ENCODE assay signal across 8 cellular contexts in the genomic region with DNA sequence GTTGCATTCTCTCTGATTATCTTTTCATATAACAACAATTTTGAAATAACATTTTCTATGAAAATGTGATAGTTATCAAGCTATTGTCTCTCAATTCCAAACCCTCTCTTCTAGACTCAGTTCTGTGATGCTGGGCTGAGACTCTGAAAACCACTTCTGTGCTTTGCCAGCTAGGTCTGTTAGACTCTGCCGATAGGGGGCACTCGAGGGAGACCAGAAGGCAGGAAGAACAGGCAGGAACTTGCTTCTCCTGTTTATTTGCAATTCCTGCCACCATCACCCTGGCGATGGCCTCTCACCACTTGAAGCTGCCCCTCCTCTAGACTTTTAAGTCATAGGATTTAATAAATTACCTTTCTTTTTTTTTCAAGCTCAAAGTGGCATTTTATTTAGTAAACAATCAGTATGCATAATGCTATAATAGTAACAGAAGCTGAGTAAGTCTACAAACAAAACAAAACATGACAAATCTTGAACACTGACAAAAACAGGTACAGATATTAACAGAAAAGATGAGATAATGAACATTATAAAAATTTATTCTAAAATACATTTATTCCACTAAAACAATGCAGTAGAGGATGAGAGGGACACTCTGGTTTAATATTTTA. TPM values are rescaled to one million over a fixed set of nuclear protein-coding genes. Genes with fewer than 3 reads are reported as not detected.
DNase-seq lines count a peak whose midpoint lies in the region; ATAC-seq and TF ChIP-seq lines count a peak whose summit lies in the region.

No MANE protein-coding gene starts in this region.

- H3K4me3 ChIP-seq in OCI-LY7 (ENCODE audit: low read depth, low read length, poor library complexity, severe bottlenecking) (no peak overlapping the region), fibroblast of mammary gland (ENCODE audit: control insufficient read depth, low read depth, low read length) (no peak overlapping the region)

- H3K4me1 Mint-ChIP-seq in osteocyte (ENCODE audit: unreplicated experiment) (no peaks in the 10 kb centered on the region), type B pancreatic cell (ENCODE audit: unreplicated experiment) (peaks cover 32% of the 10 kb centered on the region)

- no peaks in the 10 kb centered on the region for H3K9me3 ChIP-seq in OCI-LY7 (ENCODE audit: low read length)

- DNase-seq in CMK (ENCODE audit: low read depth) (peak; percentile 79), HS-27A (ENCODE audit: low read depth) (peak; percentile 35), OCI-LY7 (ENCODE audit: low spot score) (peak; percentile 80), activated T-cell treated with anti-CD3 and anti-CD28 coated beads for 48 hours (ENCODE audit: low read depth) (peak; percentile 62), fibroblast of mammary gland (ENCODE audit: low read depth) (peak; percentile 77), osteocyte (ENCODE audit: extremely low spot score, unreplicated experiment) (no peak), type B pancreatic cell (ENCODE audit: extremely low spot score, unreplicated experiment) (peak; percentile 76)

- H3K27ac Mint-ChIP-seq in osteocyte (ENCODE audit: unreplicated experiment) (no peak overlapping the region), type B pancreatic cell (peak overlapping the region; percentile 4)

- H3K9me3 Mint-ChIP-seq in osteocyte (ENCODE audit: unreplicated experiment) (no peaks in the 10 kb centered on the region), type B pancreatic cell (no peaks in the 10 kb centered on the region)

- BruUV-seq in OCI-LY7 (replicated peaks; lab: Mats Ljungman, UMichigan): no TSS peak

- no peak overlapping the region for H3K4me2 ChIP-seq in OCI-LY7 (ENCODE audit: low read length)

- intact Hi-C loops in OCI-LY7 (cut with micrococcal nuclease; ENCODE audit: unreplicated experiment): no loop called here

- H3K27me3 Mint-ChIP-seq in osteocyte (ENCODE audit: unreplicated experiment): no peaks in the 10 kb centered on the region
- H3K27me3 Mint-ChIP-seq in type B pancreatic cell: no peaks in the 10 kb centered on the region

- no peak overlapping the region for H3K27ac ChIP-seq in OCI-LY7 (ENCODE audit: low read depth, low read length, poor library complexity, severe bottlenecking)

- H3K36me3 Mint-ChIP-seq in osteocyte (ENCODE audit: unreplicated experiment): no peaks in the 10 kb centered on the region
- H3K36me3 Mint-ChIP-seq in type B pancreatic cell: no peaks in the 10 kb centered on the region

- H2AFZ ChIP-seq in OCI-LY7 (ENCODE audit: low read length): peak overlapping the region; percentile 30; the same call in 1 of the 2 replicates

- H3K4me3 Mint-ChIP-seq in osteocyte (ENCODE audit: unreplicated experiment) (no peak overlapping the region), type B pancreatic cell (no peak overlapping the region)

- no peaks in the 10 kb centered on the region for H3K36me3 ChIP-seq in OCI-LY7 (ENCODE audit: insufficient read depth, low read length)

- POLR2A ChIA-PET in OCI-LY7 (lab: Charles Lee): interaction anchor here (0.6 to 0.8 kb wide), 2 partner anchors 65 to 348 kb away, joined by 3 to 4 read pairs; no protein-coding TSS in a partner anchor

- ATAC-seq in GM19351 (IDR thresholded peaks at IDR 0.05; ENCODE audit: unreplicated experiment): peak; percentile 93

- peak; percentile 97 for TF ChIP-seq CTCF in OCI-LY7 (conservative IDR thresholded peaks at IDR 0.05; ENCODE audit: low read length)
- TF ChIP-seq CTCF in fibroblast of mammary gland (conservative IDR thresholded peaks at IDR 0.05; ENCODE audit: control insufficient read depth, insufficient read depth, low read depth, low read length): peak; percentile 89
- peak; percentile 68 for TF ChIP-seq CTCF in osteocyte (IDR thresholded peaks at IDR 0.05)
- peak; percentile 83 for TF ChIP-seq CTCF in type B pancreatic cell (conservative IDR thresholded peaks at IDR 0.05)

- no peaks in the 10 kb centered on the region for H3K4me1 ChIP-seq in OCI-LY7 (ENCODE audit: insufficient read depth, low read length, poor library complexity, severe bottlenecking)

- H3K79me2 ChIP-seq in OCI-LY7 (ENCODE audit: insufficient read depth, low read depth, low read length): no peaks in the 10 kb centered on the region

- no peaks in the 10 kb centered on the region for H4K20me1 ChIP-seq in OCI-LY7 (ENCODE audit: insufficient read depth, low read length)

- H3K9me2 ChIP-seq in OCI-LY7 (ENCODE audit: insufficient read depth, low read length): no peaks in the 10 kb centered on the region

- CTCF ChIA-PET in OCI-LY7 (lab: Charles Lee; ENCODE audit: unreplicated experiment): interaction anchor here (0.6 to 0.7 kb wide), 2 partner anchors 13 to 29 kb away, joined by 3 read pairs; no protein-coding TSS in a partner anchor

RNA-seq across cellular contexts. Expression of a gene that starts 49.7 kb away (rescaled TPM):
- 0.10 TPM in 1 of 2 replicates, not detected in the other for total RNA-seq in OCI-LY7 (2014; rRNA removed; shearing (Covaris generic))
- total RNA-seq in OCI-LY7 (2022) (not detected in 2 replicates), osteocyte (0.73 and 0.94 TPM in 2 replicates), type B pancreatic cell (ENCODE audit: low replicate concordance) (2.7 and 15.7 TPM in 2 replicates)
